ENCODE assay signal across 8 cellular contexts in genomic region chr3:149969110-149969944, GRCh38. TPM values are rescaled to one million over a fixed set of nuclear protein-coding genes. Genes with fewer than 3 reads are reported as not detected.
DNase-seq lines count a peak whose midpoint lies in the region; ATAC-seq and TF ChIP-seq lines count a peak whose summit lies in the region.

No MANE protein-coding gene starts in this region.

- peaks cover 14% of the 10 kb centered on the region; the same call in 1 of the 2 replicates for H3K36me3 ChIP-seq in Karpas-422 (ENCODE audit: insufficient read depth, low read length)
- peaks cover 38 to 49% of the 10 kb centered on the region in 2 experiments for H3K36me3 ChIP-seq in SK-N-SH (replicated peaks in 1 of 2; ENCODE audit: control insufficient read depth in 1 of 2, insufficient read depth in 2 of 2, low read length in 1 of 2)
- no peaks in the 10 kb centered on the region for H3K36me3 ChIP-seq in upper lobe of right lung

- TF ChIP-seq RAD21 in SK-N-SH (IDR thresholded peaks at IDR 0.05; ENCODE audit: low read length): peak; percentile 57

- peaks cover 56% of the 10 kb centered on the region for H3K79me2 ChIP-seq in Karpas-422 (ENCODE audit: low read length)
- H3K79me2 ChIP-seq in SK-N-SH (ENCODE audit: insufficient read depth): peaks cover 91% of the 10 kb centered on the region

- CTCF ChIA-PET in SK-N-SH (lab: Yijun Ruan, JAX): interaction anchor here (0.9 to 11.5 kb wide), 8 partner anchors 11 to 250 kb away, joined by 3 to 134 read pairs (median 16); no protein-coding TSS in a partner anchor

- peaks cover 8% of the 10 kb centered on the region; the same call in 1 of the 2 replicates for H4K20me1 ChIP-seq in Karpas-422 (ENCODE audit: insufficient read depth, low read depth, low read length)
- H4K20me1 ChIP-seq in SK-N-SH (ENCODE audit: insufficient read depth): peaks cover 40% of the 10 kb centered on the region

- H3K9me3 ChIP-seq in Karpas-422 (ENCODE audit: low read length) (no peaks in the 10 kb centered on the region), SK-N-SH (peaks cover 2% of the 10 kb centered on the region; the same call in 1 of the 2 replicates), mononuclear cell (ENCODE audit: low read depth, low read length) (no peaks in the 10 kb centered on the region), upper lobe of right lung (no peaks in the 10 kb centered on the region)

- H3K27me3 ChIP-seq in Karpas-422 (ENCODE audit: low read length) (no peaks in the 10 kb centered on the region), SK-N-SH (ENCODE audit: insufficient read depth) (no peaks in the 10 kb centered on the region), mononuclear cell (ENCODE audit: insufficient read depth, low read length) (peaks cover 54% of the 10 kb centered on the region), upper lobe of right lung (no peaks in the 10 kb centered on the region)

- no peak for TF ChIP-seq EP300 in SK-N-SH (IDR thresholded peaks at IDR 0.05; ENCODE audit: borderline replicate concordance in 1 of 2, low read depth in 1 of 2, low read length in 1 of 2)

- intact Hi-C loops in upper lobe of right lung (cut with DNase I): loop anchor here (10.0 kb wide), 1 partner anchor 215 kb away; no protein-coding TSS in a partner anchor

- POLR2A ChIA-PET in SK-N-SH (lab: Yijun Ruan, JAX): no interaction called here

- whole genome bisulfite sequencing in SK-N-SH (ENCODE audit: low lambda C conversion rate): 2% methylated on average over 16 of the region's 16 CpGs

- H3K4me1 ChIP-seq in Karpas-422 (ENCODE audit: low read length) (peaks cover 64% of the 10 kb centered on the region), SK-N-SH (ENCODE audit: control insufficient read depth in 1 of 2, insufficient read depth in 2 of 2, low read depth in 1 of 2, low read length in 1 of 2) (peaks cover 5 to 17% of the 10 kb centered on the region in 2 experiments; a peak in 3 of 4 replicates), mononuclear cell (ENCODE audit: insufficient read depth, low read length) (peaks cover 18% of the 10 kb centered on the region), upper lobe of right lung (peaks cover 16% of the 10 kb centered on the region)

- H3K9me2 ChIP-seq in Karpas-422 (replicated peaks; ENCODE audit: insufficient read depth, low read length) (no peaks in the 10 kb centered on the region), SK-N-SH (no peaks in the 10 kb centered on the region)

- H3F3A ChIP-seq in SK-N-SH (replicated peaks; ENCODE audit: insufficient read depth): peaks cover 26% of the 10 kb centered on the region

- H3K4me2 ChIP-seq in Karpas-422 (ENCODE audit: low read depth, low read length, poor library complexity, severe bottlenecking) (peak overlapping the region; percentile 69), SK-N-SH (peak overlapping the region; percentile 80)

- H2AFZ ChIP-seq in Karpas-422 (ENCODE audit: low read length) (no peak overlapping the region), SK-N-SH (ENCODE audit: low read depth) (no peak overlapping the region; the same call in 1 of the 2 replicates)

- DNase-seq in DMS79 (lab: John Stamatoyannopoulos, UW) (peak; percentile 52), Karpas-422 (no peak), SK-N-SH (peak; percentile 46), epidermal melanocyte (ENCODE audit: insufficient read length, low spot score) (peak; percentile 41), upper lobe of right lung (no peak)

- ATAC-seq in upper lobe of right lung (no peak), GM19452 (IDR thresholded peaks at IDR 0.05; ENCODE audit: unreplicated experiment) (no peak), GM21526 (IDR thresholded peaks at IDR 0.05; ENCODE audit: low FRiP score, unreplicated experiment) (no peak)

- H3K27ac ChIP-seq in Karpas-422 (ENCODE audit: low read length): peak overlapping the region; percentile 58
- peak overlapping the region; percentile 94 to 98 for H3K27ac ChIP-seq in SK-N-SH (ENCODE audit: low read depth in 2 of 2, low read length in 1 of 2)
- peak overlapping the region; percentile 64 for H3K27ac ChIP-seq in upper lobe of right lung

- TF ChIP-seq CTCF in SK-N-SH (IDR thresholded peaks at IDR 0.05) (peak; percentile 30; the same call in 1 of the 2 replicates), upper lobe of right lung (IDR thresholded peaks at IDR 0.05) (peak; percentile 14)

- H3K9ac ChIP-seq in Karpas-422 (ENCODE audit: low read length) (peak overlapping the region; percentile 83), SK-N-SH (peak overlapping the region; percentile 96)

- H3K4me3 ChIP-seq in Karpas-422 (ENCODE audit: low read length): peak overlapping the region; percentile 71
- H3K4me3 ChIP-seq in SK-N-SH (ENCODE audit: low read depth in 2 of 2, low read length in 1 of 2): peak overlapping the region; percentile 76 to 93
- peak overlapping the region; percentile 43 for H3K4me3 ChIP-seq in mononuclear cell (ENCODE audit: low read length)
- H3K4me3 ChIP-seq in upper lobe of right lung: peak overlapping the region; percentile 73

TF ChIP-seq in SK-N-SH, 30 proteins besides CTCF, POLR2A, EP300 and RAD21 (continues in another document):
- TF ChIP-seq YY1 (IDR thresholded peaks at IDR 0.05; ENCODE audit: low read depth): 0 out of 2 replicates have a peak, but pooled peaks have one; percentile 61
- no peak for TF ChIP-seq RXRA (IDR thresholded peaks at IDR 0.05; ENCODE audit: borderline replicate concordance, low read depth)
- TF ChIP-seq PBX3 (IDR thresholded peaks at IDR 0.05): no peak
- TF ChIP-seq, protein P1, sequence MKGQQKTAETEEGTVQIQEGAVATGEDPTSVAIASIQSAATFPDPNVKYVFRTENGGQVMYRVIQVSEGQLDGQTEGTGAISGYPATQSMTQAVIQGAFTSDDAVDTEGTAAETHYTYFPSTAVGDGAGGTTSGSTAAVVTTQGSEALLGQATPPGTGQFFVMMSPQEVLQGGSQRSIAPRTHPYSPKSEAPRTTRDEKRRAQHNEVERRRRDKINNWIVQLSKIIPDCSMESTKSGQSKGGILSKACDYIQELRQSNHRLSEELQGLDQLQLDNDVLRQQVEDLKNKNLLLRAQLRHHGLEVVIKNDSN (IDR thresholded peaks at IDR 0.05; ENCODE audit: borderline replicate concordance, low read depth): no peak
- TF ChIP-seq IRF3 (IDR thresholded peaks at IDR 0.05; ENCODE audit: low read depth, low read length): no peak
- peak; percentile 84 for TF ChIP-seq MXI1 (IDR thresholded peaks at IDR 0.05; ENCODE audit: low read depth, low read length)
- TF ChIP-seq CHD2 (IDR thresholded peaks at IDR 0.05; ENCODE audit: low read length, partially characterized antibody): no peak
- 0 out of 2 replicates have a peak, but pooled peaks have one; percentile 37 for TF ChIP-seq RCOR1 (IDR thresholded peaks at IDR 0.05; ENCODE audit: low read length)
- TF ChIP-seq, protein P2, sequence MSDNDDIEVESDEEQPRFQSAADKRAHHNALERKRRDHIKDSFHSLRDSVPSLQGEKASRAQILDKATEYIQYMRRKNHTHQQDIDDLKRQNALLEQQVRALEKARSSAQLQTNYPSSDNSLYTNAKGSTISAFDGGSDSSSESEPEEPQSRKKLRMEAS (IDR thresholded peaks at IDR 0.05; ENCODE audit: low read depth): peak; percentile 87
- TF ChIP-seq TCF12 (IDR thresholded peaks at IDR 0.05): peak; percentile 22; the same call in 1 of the 2 replicates
- peak; percentile 41; the same call in 1 of the 2 replicates for TF ChIP-seq SIN3A (IDR thresholded peaks at IDR 0.05; ENCODE audit: borderline replicate concordance, low read depth, low read length)
- TF ChIP-seq NRF1 (IDR thresholded peaks at IDR 0.05; ENCODE audit: low read depth, low read length): no peak
- no peak for TF ChIP-seq RFX5 (IDR thresholded peaks at IDR 0.05; ENCODE audit: low read length)
- peak; percentile 23 for TF ChIP-seq SMC3 (IDR thresholded peaks at IDR 0.05; ENCODE audit: low read depth, low read length)
- peak; percentile 64; the same call in 1 of the 2 replicates for TF ChIP-seq TAF1 (IDR thresholded peaks at IDR 0.05; ENCODE audit: borderline replicate concordance, low read depth, low read length)
- no peak for TF ChIP-seq ELF1 (IDR thresholded peaks at IDR 0.05)
- 0 out of 2 replicates have a peak, but pooled peaks have one; percentile 5 for TF ChIP-seq GATA2 (CRISPR knock-in tag; IDR thresholded peaks at IDR 0.05)

RNA-seq across cellular contexts. Expression of gene PFN2, which starts 1.4 kb away (rescaled TPM):
- total RNA-seq in Karpas-422 (2014; rRNA removed; shearing (Covaris generic); ENCODE audit: low replicate concordance): 90.2 and 137 TPM in 2 replicates
- 594 and 851 TPM in 2 replicates for polyA plus RNA-seq in SK-N-SH (2012; rRNA removed)
- polyA plus RNA-seq in SK-N-SH (2012; cell fraction: cytosol; rRNA removed): 877 and 880 TPM in 2 replicates
- 163 and 392 TPM in 2 replicates for polyA plus RNA-seq in SK-N-SH (2012; cell fraction: nucleus; rRNA removed)
- total RNA-seq in mononuclear cell: 9.4 TPM
- total RNA-seq in upper lobe of right lung: 28.6 TPM

Comparison
In these comparisons a context has a peak if more than half of its experiments do, and no peak if none do; other contexts are left out.
1. DNase-seq: peak in DMS79 (single experiment), SK-N-SH (single experiment) and epidermal melanocyte (single experiment); none in Karpas-422 (single experiment) and upper lobe of right lung (single experiment).
2. Peak in every context shown above with its lines, with median percentiles within 50 percentile points of each other: H3K27ac ChIP-seq and H3K4me3 ChIP-seq.